Comparison of ENCODE assay signal across 8 cellular contexts in genomic region chr11:47175746-47176327, GRCh38. TPM values are rescaled to one million over a fixed set of nuclear protein-coding genes. Genes with fewer than 3 reads are reported as not detected.
DNase-seq lines count a peak whose midpoint lies in the region; ATAC-seq, FAIRE-seq and TF ChIP-seq lines count a peak whose summit lies in the region.

No MANE protein-coding gene starts in this region.

- TF ChIP-seq CTCF in MM.1S (IDR thresholded peaks at IDR 0.05; ENCODE audit: low read length) (no peak), bronchial epithelial cell (IDR thresholded peaks at IDR 0.05; ENCODE audit: insufficient read depth, low read length, severe bottlenecking) (no peak)

- H3K27ac Mint-ChIP-seq in naive thymus-derived CD4-positive, alpha-beta T cell, result peak overlapping the region; percentile 96 to 99 (median 97)

- CTCF ChIA-PET in naive thymus-derived CD4-positive, alpha-beta T cell (lab: Charles Lee), result interaction anchor here (0.5 to 1.3 kb wide), 2 partner anchors 11 to 658 kb away, joined by 3 to 4 read pairs; no protein-coding TSS in a partner anchor

- H3K36me3 Mint-ChIP-seq in naive thymus-derived CD4-positive, alpha-beta T cell, result peaks cover 2 to 18% (median 8%) of the 10 kb centered on the region in 5 donors

- no peaks in the 10 kb centered on the region for H3K27me3 Mint-ChIP-seq in naive thymus-derived CD4-positive, alpha-beta T cell

- H3K4me1 Mint-ChIP-seq in naive thymus-derived CD4-positive, alpha-beta T cell, result peaks cover 19 to 64% (median 51%) of the 10 kb centered on the region in 7 donors

- H4K20me1 ChIP-seq in BLaER1 (peaks cover 56% of the 10 kb centered on the region), MM.1S (ENCODE audit: insufficient read depth, low read length) (no peaks in the 10 kb centered on the region)

- H3K9ac ChIP-seq in BLaER1 (peak overlapping the region; percentile 99), MM.1S (ENCODE audit: low read length) (peak overlapping the region; percentile 95)

- H3K79me2 ChIP-seq in MM.1S (ENCODE audit: low read length), result peaks cover 57% of the 10 kb centered on the region

- H3K4me1 ChIP-seq in BLaER1, result peaks cover 32% of the 10 kb centered on the region
- H3K4me1 ChIP-seq in MM.1S (ENCODE audit: low read length), result peaks cover 16% of the 10 kb centered on the region
- H3K4me1 ChIP-seq in naive thymus-derived CD4-positive, alpha-beta T cell (ENCODE audit: control insufficient read depth in 2 of 2, insufficient read depth in 2 of 2, low read length in 2 of 2), result peaks cover 19 to 31% of the 10 kb centered on the region in 2 donors

- ATAC-seq in naive thymus-derived CD4-positive, alpha-beta T cell, result no peak
- ATAC-seq in GM21737 (IDR thresholded peaks at IDR 0.05; ENCODE audit: unreplicated experiment), result no peak
- ATAC-seq in GM18870 (IDR thresholded peaks at IDR 0.05; ENCODE audit: unreplicated experiment), result no peak

- H3K9me3 Mint-ChIP-seq in naive thymus-derived CD4-positive, alpha-beta T cell, result peaks cover 0 to 4% (median 0%) of the 10 kb centered on the region in 11 donors

- H3K27ac ChIP-seq in BLaER1, result peak overlapping the region; percentile 97
- peak overlapping the region; percentile 63 for H3K27ac ChIP-seq in MM.1S (ENCODE audit: low read length)
- H3K27ac ChIP-seq in naive thymus-derived CD4-positive, alpha-beta T cell (ENCODE audit: low read depth, low read length), result peak overlapping the region; percentile 97

- FAIRE-seq in bronchial epithelial cell (lab: Jason Lieb, UNC), result peak; percentile 64

- H3K9me3 ChIP-seq in BLaER1 (no peaks in the 10 kb centered on the region), MM.1S (replicated peaks; ENCODE audit: insufficient read depth, low read length) (no peaks in the 10 kb centered on the region)
- H3K9me3 ChIP-seq in naive thymus-derived CD4-positive, alpha-beta T cell (ENCODE audit: control insufficient read depth in 2 of 3, low read length in 3 of 3), result no peaks in the 10 kb centered on the region

- H3K36me3 ChIP-seq in BLaER1 (peaks cover 76% of the 10 kb centered on the region), MM.1S (replicated peaks; ENCODE audit: insufficient read depth, low read length) (peaks cover 4% of the 10 kb centered on the region; the same call in 1 of the 2 replicates), bronchial epithelial cell (ENCODE audit: control insufficient read depth, insufficient read depth, low read length) (peaks cover 39% of the 10 kb centered on the region)
- peaks cover 0 to 48% (median 0%) of the 10 kb centered on the region in 3 experiments for H3K36me3 ChIP-seq in naive thymus-derived CD4-positive, alpha-beta T cell (ENCODE audit: control insufficient read depth in 2 of 3, insufficient read depth in 3 of 3, low read length in 3 of 3)

- no peak overlapping the region for H2AFZ ChIP-seq in MM.1S (ENCODE audit: low read length)

- DNase-seq in MM.1S (peak; percentile 36), bronchial epithelial cell (ENCODE audit: low read depth) (peak; percentile 33), LoVo (ENCODE audit: low spot score) (no peak)
- DNase-seq in naive thymus-derived CD4-positive, alpha-beta T cell, result no peak
- no peak for DNase-seq in effector CD8-positive, alpha-beta T cell (lab: John Stamatoyannopoulos, UW)

- H3K4me2 ChIP-seq in BLaER1, result peak overlapping the region; percentile 99
- peak overlapping the region; percentile 92 for H3K4me2 ChIP-seq in MM.1S (ENCODE audit: low read depth, low read length)

- H3K9me2 ChIP-seq in MM.1S (replicated peaks; ENCODE audit: insufficient read depth, low read length), result no peaks in the 10 kb centered on the region

- H3F3A ChIP-seq in MM.1S (ENCODE audit: insufficient read depth, low read length), result peaks cover 7% of the 10 kb centered on the region; the same call in 1 of the 2 replicates

- peak overlapping the region; percentile 92 to 99 (median 98) for H3K4me3 Mint-ChIP-seq in naive thymus-derived CD4-positive, alpha-beta T cell

- H3K4me3 ChIP-seq in BLaER1 (peak overlapping the region; percentile 99), MM.1S (ENCODE audit: low read length) (peak overlapping the region; percentile 93), bronchial epithelial cell (ENCODE audit: low read depth, low read length) (peak overlapping the region; percentile 77)
- H3K4me3 ChIP-seq in naive thymus-derived CD4-positive, alpha-beta T cell (ENCODE audit: low read length), result peak overlapping the region; percentile 97

- H3K27me3 ChIP-seq in BLaER1, result no peaks in the 10 kb centered on the region
- no peaks in the 10 kb centered on the region for H3K27me3 ChIP-seq in MM.1S (replicated peaks; ENCODE audit: insufficient read depth, low read length)
- no peaks in the 10 kb centered on the region for H3K27me3 ChIP-seq in bronchial epithelial cell (ENCODE audit: control insufficient read depth, insufficient read depth, low read length)
- H3K27me3 ChIP-seq in naive thymus-derived CD4-positive, alpha-beta T cell (ENCODE audit: control insufficient read depth in 2 of 2, insufficient read depth in 2 of 2, low read length in 2 of 2), result no peaks in the 10 kb centered on the region

- POLR2A ChIA-PET in naive thymus-derived CD4-positive, alpha-beta T cell (lab: Charles Lee), result interaction anchor here (0.6 to 5.9 kb wide), 4 partner anchors 13 to 95 kb away, joined by 4 to 48 read pairs (median 10); partner anchors contain the start of genes ACP2 and DDB2

- intact Hi-C loops in naive thymus-derived CD4-positive, alpha-beta T cell (cut with micrococcal nuclease), result loop anchor here (1.0 to 10.0 kb wide), 17 partner anchors 23 to 1333 kb away; partner anchors contain the start of genes ARHGAP1 (in 2 of the 2), CELF1 (in 2 of the 2), AGBL2 (in 1 of the 2) and AMBRA1 (in 1 of the 2)

RNA-seq across cellular contexts. Expression of gene ARFGAP2, which starts 0.8 kb away (rescaled TPM):
- total RNA-seq in bronchial epithelial cell, result 99.7 and 105 TPM in 2 replicates
- total RNA-seq in naive thymus-derived CD4-positive, alpha-beta T cell, result 100 to 1,000 TPM; 107 to 220 (median 155) TPM
- polyA plus RNA-seq in naive thymus-derived CD4-positive, alpha-beta T cell, result 100 to 1,000 TPM; 117 to 121 TPM

RNA-seq across cellular contexts. Expression of gene PACSIN3, which starts 10.4 kb away (rescaled TPM):
- 63.2 and 97.1 TPM in 2 replicates for total RNA-seq in bronchial epithelial cell
- total RNA-seq in naive thymus-derived CD4-positive, alpha-beta T cell, result 1 to 10 TPM in 1 of 5 experiments, under 1 TPM in 1, not detected in 3; 0.34 to 4.3 TPM
- polyA plus RNA-seq in naive thymus-derived CD4-positive, alpha-beta T cell, result under 1 TPM in 1 of 2 donors, not detected in 1; 0.82 TPM

RNA-seq across cellular contexts. Expression of gene DDB2, which starts 38.9 kb away (rescaled TPM):
- 31.5 and 39.0 TPM in 2 replicates for total RNA-seq in bronchial epithelial cell
- total RNA-seq in naive thymus-derived CD4-positive, alpha-beta T cell, result 100 to 1,000 TPM in 2 of 5 experiments, 10 to 100 TPM in 3; 65.4 to 135 (median 93.4) TPM
- 10 to 100 TPM; 32.9 to 35.4 TPM for polyA plus RNA-seq in naive thymus-derived CD4-positive, alpha-beta T cell

Comparison
In these comparisons a context has a peak if more than half of its experiments do, and no peak if none do; other contexts are left out.
1. DNase-seq: peak in MM.1S (single experiment) and bronchial epithelial cell (single experiment); none in naive thymus-derived CD4-positive, alpha-beta T cell (0 of 9), LoVo (single experiment) and effector CD8-positive, alpha-beta T cell (single experiment).
2. RNA of gene PACSIN3, which starts 10.4 kb away (total RNA-seq): 63.2 to 97.1 TPM in bronchial epithelial cell; 0.34 to 4.3 TPM in naive thymus-derived CD4-positive, alpha-beta T cell; every median in the first group is over 10 times any median in the second.
3. Peak in every context shown above with its lines, with median percentiles within 50 percentile points of each other: H3K27ac ChIP-seq and H3K4me3 ChIP-seq.